Comparison of ENCODE assay signal across 15 cellular contexts in genomic region chr10:19839552-19839951, GRCh38.
A peak's percentile ranks its signal among the peaks of the same experiment; 100 is the strongest.
DNase-seq lines count a peak whose midpoint lies in the region; ATAC-seq and FAIRE-seq lines count a peak whose summit lies in the region.
"Had no signal": no experiment of that assay in that cellular context is flagged by ENCODE, and none has a peak within 500 bp of the region (broad histone marks: within the 10 kb centered on the region; RNA-seq: fewer than 3 reads in every experiment).

No MANE protein-coding gene starts in this region.

- H3K4me1 Mint-ChIP-seq in stimulated activated memory B cell treated with anti-CD40 and anti-IgM and Interleukin-4, amounts not matched to agents 10 μg/mL and 1 μg/mL and 100 μg/mL, for 72 hours, result no peaks in the 10 kb centered on the region
- H3K4me1 Mint-ChIP-seq: CD8-positive, alpha-beta memory T cell had no signal

- DNase-seq in RCC 7860 (ENCODE audit: low spot score), result no peak
- no peak for DNase-seq in NOMO-1 treated with DMSO at 0.1 percent for 48 hours (lab: John Stamatoyannopoulos, UW; ENCODE audit: unreplicated experiment)
- DNase-seq in HuH-7.5 (ENCODE audit: low spot score), result no peak
- no peak for DNase-seq in C1 segment of cervical spinal cord (lab: John Stamatoyannopoulos, UW)
- DNase-seq: BE2C; CD8-positive, alpha-beta memory T cell; DMS 273 treated with DMSO at 0.1 percent for 48 hours; GOT3 had no signal

- FAIRE-seq in RCC 7860 (lab: Jason Lieb, UNC), result peak; percentile 69
- FAIRE-seq: A204.1, K562 had no signal

- no peaks in the 10 kb centered on the region for H3K27me3 ChIP-seq in iPS-20b (ENCODE audit: insufficient read depth, low read length)
- H3K27me3 ChIP-seq: BE2C had no signal

- ATAC-seq in GM19025 (IDR thresholded peaks at IDR 0.05; ENCODE audit: low read depth, unreplicated experiment), result peak; percentile 45
- ATAC-seq in stimulated activated memory B cell treated with anti-CD40 and anti-IgM and Interleukin-4, amounts not matched to agents 10 μg/mL and 1 μg/mL and 100 μg/mL, for 72 hours, result no peak
- ATAC-seq: K562 had no signal

- no peak overlapping the region for H3K27ac Mint-ChIP-seq in stimulated activated memory B cell treated with anti-CD40 and anti-IgM and Interleukin-4, amounts not matched to agents 10 μg/mL and 1 μg/mL and 100 μg/mL, for 72 hours
- H3K27ac Mint-ChIP-seq: CD8-positive, alpha-beta memory T cell had no signal

- peaks cover 32% of the 10 kb centered on the region for H3K4me1 ChIP-seq in iPS-20b (ENCODE audit: insufficient read depth, low read length)
- H3K4me1 ChIP-seq: BE2C had no signal

- no peaks in the 10 kb centered on the region for H3K36me3 ChIP-seq in iPS-20b (ENCODE audit: insufficient read depth, low read depth, low read length)
- H3K36me3 ChIP-seq: BE2C, HAP-1 had no signal

- H3K9me3 Mint-ChIP-seq in stimulated activated memory B cell treated with anti-CD40 and anti-IgM and Interleukin-4, amounts not matched to agents 10 μg/mL and 1 μg/mL and 100 μg/mL, for 72 hours, result peaks cover 7% of the 10 kb centered on the region
- H3K9me3 Mint-ChIP-seq: CD14-positive monocyte had no signal

- peak overlapping the region; percentile 60 for H3K27ac ChIP-seq in iPS-20b (ENCODE audit: low read length)

- no peaks in the 10 kb centered on the region for H3K9me3 ChIP-seq in iPS-20b (ENCODE audit: insufficient read depth, low read depth, low read length)
- H3K9me3 ChIP-seq: BE2C, HAP-1 had no signal

- H3K36me3 Mint-ChIP-seq in stimulated activated memory B cell treated with anti-CD40 and anti-IgM and Interleukin-4, amounts not matched to agents 10 μg/mL and 1 μg/mL and 100 μg/mL, for 72 hours, result no peaks in the 10 kb centered on the region
- H3K36me3 Mint-ChIP-seq: CD8-positive, alpha-beta memory T cell had no signal

- no peak overlapping the region for H3K9ac ChIP-seq in iPS-20b (ENCODE audit: low read depth, low read length)

- no peak overlapping the region for H3K4me3 ChIP-seq in iPS-20b (ENCODE audit: low read length)
- H3K4me3 ChIP-seq: HAP-1, K562 had no signal

- H3K27me3 Mint-ChIP-seq in stimulated activated memory B cell treated with anti-CD40 and anti-IgM and Interleukin-4, amounts not matched to agents 10 μg/mL and 1 μg/mL and 100 μg/mL, for 72 hours, result no peaks in the 10 kb centered on the region
- H3K27me3 Mint-ChIP-seq: CD8-positive, alpha-beta memory T cell had no signal

- H3K4me3 Mint-ChIP-seq in stimulated activated memory B cell treated with anti-CD40 and anti-IgM and Interleukin-4, amounts not matched to agents 10 μg/mL and 1 μg/mL and 100 μg/mL, for 72 hours, result no peak overlapping the region
- H3K4me3 Mint-ChIP-seq: CD14-positive monocyte; CD8-positive, alpha-beta memory T cell had no signal
